Comparison of ENCODE assay signal across 8 cellular contexts in the genomic region with DNA sequence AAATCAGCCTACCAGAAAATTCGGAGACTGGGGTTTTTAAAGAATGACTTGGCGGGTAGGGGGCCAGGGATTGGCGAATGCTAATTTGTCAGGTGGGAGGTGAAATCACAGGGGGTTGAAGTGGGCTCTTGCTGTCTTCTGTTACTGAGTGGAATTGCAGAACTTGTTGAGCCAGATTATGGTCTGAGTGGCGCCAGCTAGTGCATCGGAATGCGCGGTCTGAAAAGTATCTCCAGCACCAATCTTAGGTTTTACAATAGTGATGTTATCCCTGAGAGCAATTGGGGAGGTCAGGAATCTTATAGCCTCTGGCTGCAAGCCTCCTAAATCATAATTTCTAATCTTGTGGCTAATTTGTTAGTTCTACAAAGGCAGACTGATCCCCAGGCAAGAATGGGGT. TPM values are rescaled to one million over a fixed set of nuclear protein-coding genes. Genes with fewer than 3 reads are reported as not detected.
DNase-seq lines count a peak whose midpoint lies in the region; ATAC-seq and TF ChIP-seq lines count a peak whose summit lies in the region.

No MANE protein-coding gene starts in this region.

- peak overlapping the region; percentile 79 to 99 (median 82) for H3K4me3 Mint-ChIP-seq in CD8-positive, alpha-beta memory T cell
- peak overlapping the region; percentile 98 for H3K4me3 Mint-ChIP-seq in endodermal cell

- no peaks in the 10 kb centered on the region for H3K27me3 ChIP-seq in CD8-positive, alpha-beta memory T cell (ENCODE audit: insufficient read depth, low read length, poor library complexity, severe bottlenecking)
- H3K27me3 ChIP-seq in endodermal cell (ENCODE audit: control insufficient read depth, insufficient read depth, low read length, poor library complexity, severe bottlenecking) (no peaks in the 10 kb centered on the region), neutrophil (no peaks in the 10 kb centered on the region)

- peaks cover 36 to 41% (median 40%) of the 10 kb centered on the region in 3 donors for H3K4me1 Mint-ChIP-seq in CD8-positive, alpha-beta memory T cell
- peaks cover 8% of the 10 kb centered on the region for H3K4me1 Mint-ChIP-seq in endodermal cell

- H3K27ac Mint-ChIP-seq in CD8-positive, alpha-beta memory T cell: peak overlapping the region; percentile 38 to 98 (median 89)
- H3K27ac Mint-ChIP-seq in endodermal cell: peak overlapping the region; percentile 81

- no peaks in the 10 kb centered on the region for H3K27me3 Mint-ChIP-seq in CD8-positive, alpha-beta memory T cell
- no peaks in the 10 kb centered on the region for H3K27me3 Mint-ChIP-seq in endodermal cell (ENCODE audit: insufficient read depth)

- H3K9me3 Mint-ChIP-seq in CD8-positive, alpha-beta memory T cell: peaks cover 0 to 4% (median 0%) of the 10 kb centered on the region in 5 donors
- peaks cover 23% of the 10 kb centered on the region for H3K9me3 Mint-ChIP-seq in endodermal cell

- peaks cover 31% of the 10 kb centered on the region for H3K4me1 ChIP-seq in CD8-positive, alpha-beta memory T cell (ENCODE audit: insufficient read depth, low read length)
- H3K4me1 ChIP-seq in OCI-LY7 (ENCODE audit: insufficient read depth, low read length, poor library complexity, severe bottlenecking) (peaks cover 17% of the 10 kb centered on the region), endodermal cell (ENCODE audit: control insufficient read depth, insufficient read depth, low read length) (no peaks in the 10 kb centered on the region), neutrophil (ENCODE audit: control insufficient read depth in 1 of 2, insufficient read depth in 1 of 2, low read depth in 1 of 2, low read length in 1 of 2) (peaks cover 39 to 50% of the 10 kb centered on the region in 2 experiments)

- POLR2A ChIA-PET in CD8-positive, alpha-beta memory T cell (lab: Charles Lee): interaction anchor here (0.6 to 4.5 kb wide), 7 partner anchors 14 to 378 kb away, joined by 3 to 76 read pairs (median 13); a partner anchor contains a TSS
- POLR2A ChIA-PET in OCI-LY7 (lab: Charles Lee): interaction anchor here (0.9 to 1.4 kb wide), 4 partner anchors 15 to 70 kb away, joined by 3 to 7 read pairs (median 4); a partner anchor contains a TSS

- H4K20me1 ChIP-seq in OCI-LY7 (ENCODE audit: insufficient read depth, low read length): peaks cover 20% of the 10 kb centered on the region

- TF ChIP-seq CTCF in OCI-LY7 (conservative IDR thresholded peaks at IDR 0.05; ENCODE audit: low read length) (no peak), endodermal cell (conservative IDR thresholded peaks at IDR 0.05) (no peak), neutrophil (IDR thresholded peaks at IDR 0.05) (no peak)

- no peak for DNase-seq in CD8-positive, alpha-beta memory T cell
- no peak for DNase-seq in OCI-LY7 (ENCODE audit: low spot score)
- no peak for DNase-seq in endodermal cell
- DNase-seq in dedifferentiated amniotic fluid mesenchymal stem cell (ENCODE audit: extremely low spot score): no peak
- DNase-seq in stimulated activated CD4-positive, alpha-beta T cell treated with anti-CD3 and anti-CD28 coated beads, Interleukin-4, amount 100 ng/mL, for 4 hours: no peak
- no peak for DNase-seq in GM19240 (ENCODE audit: insufficient read length, low spot score)

- H3K4me2 ChIP-seq in OCI-LY7 (ENCODE audit: low read length): peak overlapping the region; percentile 80

- WGBS in endodermal cell (ENCODE audit: insufficient coverage in 1 of 2, insufficient read length in 1 of 2), 2 experiments: 88 to 92% methylated on average over 4 to 7 of the region's 7 CpGs

- peaks cover 36% of the 10 kb centered on the region for H3K79me2 ChIP-seq in OCI-LY7 (ENCODE audit: insufficient read depth, low read depth, low read length)

- H3K36me3 ChIP-seq in CD8-positive, alpha-beta memory T cell (ENCODE audit: insufficient read depth, low read length): no peaks in the 10 kb centered on the region
- H3K36me3 ChIP-seq in OCI-LY7 (ENCODE audit: insufficient read depth, low read length) (peaks cover 10% of the 10 kb centered on the region), endodermal cell (ENCODE audit: control insufficient read depth, insufficient read depth, low read length) (no peaks in the 10 kb centered on the region), neutrophil (no peaks in the 10 kb centered on the region)

- peak overlapping the region; percentile 100 for H2AFZ ChIP-seq in OCI-LY7 (ENCODE audit: low read length)

- peak overlapping the region; percentile 97 for H3K27ac ChIP-seq in CD8-positive, alpha-beta memory T cell (ENCODE audit: low read depth, low read length)
- H3K27ac ChIP-seq in OCI-LY7 (ENCODE audit: low read depth, low read length, poor library complexity, severe bottlenecking): no peak overlapping the region
- no peak overlapping the region for H3K27ac ChIP-seq in endodermal cell (ENCODE audit: low read depth, low read length)
- peak overlapping the region; percentile 99 for H3K27ac ChIP-seq in neutrophil

- H3K9me2 ChIP-seq in OCI-LY7 (ENCODE audit: insufficient read depth, low read length): no peaks in the 10 kb centered on the region

- no peak for ATAC-seq in HG03565 (IDR thresholded peaks at IDR 0.05; ENCODE audit: unreplicated experiment)

- intact Hi-C loops in OCI-LY7 (cut with micrococcal nuclease; ENCODE audit: unreplicated experiment): no loop called here

- CTCF ChIA-PET in CD8-positive, alpha-beta memory T cell (lab: Charles Lee): interaction anchor here (1.2 to 3.9 kb wide), 4 partner anchors 12 to 68 kb away, joined by 3 to 29 read pairs (median 12); no protein-coding TSS in a partner anchor
- CTCF ChIA-PET in OCI-LY7 (lab: Charles Lee; ENCODE audit: unreplicated experiment): no interaction called here

- BruUV-seq in OCI-LY7 (replicated peaks; lab: Mats Ljungman, UMichigan): no TSS peak

- peak overlapping the region; percentile 98 for H3K4me3 ChIP-seq in CD8-positive, alpha-beta memory T cell (ENCODE audit: low read length)
- H3K4me3 ChIP-seq in OCI-LY7 (ENCODE audit: low read depth, low read length, poor library complexity, severe bottlenecking): peak overlapping the region; percentile 83
- H3K4me3 ChIP-seq in endodermal cell (ENCODE audit: low read length): peak overlapping the region; percentile 83
- H3K4me3 ChIP-seq in neutrophil (ENCODE audit: low read depth in 1 of 2, low read length in 1 of 2): peak overlapping the region; percentile 81 to 99

- H3K9ac ChIP-seq in endodermal cell (ENCODE audit: extremely low read depth, low read length, poor library complexity, severe bottlenecking): no peak overlapping the region

- no peaks in the 10 kb centered on the region for H3K9me3 ChIP-seq in CD8-positive, alpha-beta memory T cell (ENCODE audit: low read length)
- no peaks in the 10 kb centered on the region for H3K9me3 ChIP-seq in OCI-LY7 (ENCODE audit: low read length)
- H3K9me3 ChIP-seq in endodermal cell (ENCODE audit: control insufficient read depth, low read length): no peaks in the 10 kb centered on the region
- H3K9me3 ChIP-seq in neutrophil: no peaks in the 10 kb centered on the region

- peaks cover 3 to 24% (median 4%) of the 10 kb centered on the region in 3 donors for H3K36me3 Mint-ChIP-seq in CD8-positive, alpha-beta memory T cell
- no peaks in the 10 kb centered on the region for H3K36me3 Mint-ChIP-seq in endodermal cell (ENCODE audit: low read depth)

RNA-seq across cellular contexts. Expression of a gene that starts 0.8 kb away (rescaled TPM):
- total RNA-seq in CD8-positive, alpha-beta memory T cell: 10 to 100 TPM; 82.9 to 86.4 TPM
- polyA plus RNA-seq in CD8-positive, alpha-beta memory T cell: 247 TPM
- total RNA-seq in OCI-LY7 (2014; rRNA removed; shearing (Covaris generic)): 44.3 and 51.1 TPM in 2 replicates
- 69.0 and 83.3 TPM in 2 replicates for total RNA-seq in OCI-LY7 (2022)
- total RNA-seq in endodermal cell: 10 to 100 TPM; 34.9 to 46.0 TPM
- 40.9 TPM for polyA plus RNA-seq in endodermal cell (2013, experiment 1 of 2)
- polyA plus RNA-seq in endodermal cell (2013, experiment 2 of 2): 38.3 TPM

Comparison
In these comparisons a context has a peak if more than half of its experiments do, and no peak if none do; other contexts are left out.
1. H3K27ac ChIP-seq: peak in CD8-positive, alpha-beta memory T cell (single experiment) and neutrophil (single experiment); none in OCI-LY7 (single experiment) and endodermal cell (single experiment).
2. Peak in every context shown above with its lines, with median percentiles within 50 percentile points of each other: H3K4me3 ChIP-seq.